ENCODE assay signal across 26 cellular contexts in the genomic region with DNA sequence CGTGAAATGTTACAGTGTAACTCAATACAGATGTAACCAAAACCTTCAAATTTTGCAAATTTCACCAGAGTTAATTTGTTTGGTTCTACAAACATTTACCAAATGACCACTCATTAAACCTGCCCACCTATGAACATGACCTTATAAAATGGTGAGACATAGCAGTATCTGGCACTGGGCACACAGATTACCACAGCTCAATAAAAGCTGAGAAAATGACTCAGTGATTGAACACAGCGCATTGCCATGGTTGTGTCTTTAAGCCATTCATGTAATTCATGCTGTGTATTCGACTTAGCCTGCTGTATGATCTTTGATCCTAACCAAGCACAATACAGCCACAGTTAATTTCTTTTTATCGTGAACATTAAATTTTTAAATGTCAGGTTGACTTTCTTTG. TPM values are rescaled to one million over a fixed set of nuclear protein-coding genes. Genes with fewer than 3 reads are reported as not detected.
DNase-seq lines count a peak whose midpoint lies in the region; ATAC-seq and TF ChIP-seq lines count a peak whose summit lies in the region.
"Had no signal": no experiment of that assay in that cellular context is flagged by ENCODE, and none has a peak within 500 bp of the region (broad histone marks: within the 10 kb centered on the region; RNA-seq: fewer than 3 reads in every experiment).

No MANE protein-coding gene starts in this region.

- H4K20me1 ChIP-seq in PC-9 (ENCODE audit: insufficient read depth) = peaks cover 23% of the 10 kb centered on the region

- intact Hi-C loops in PC-9 (cut with micrococcal nuclease; ENCODE audit: unreplicated experiment) = no loop called here
- intact Hi-C loops in transverse colon (cut with DNase I; ENCODE audit: low total_unique reads) = no loop called here

- TF ChIP-seq POLR2A in transverse colon (IDR thresholded peaks at IDR 0.05) = no peak

- ATAC-seq in GM21526 (IDR thresholded peaks at IDR 0.05; ENCODE audit: low FRiP score, unreplicated experiment) = no peak
- no peak for ATAC-seq in HG02884 (IDR thresholded peaks at IDR 0.05; ENCODE audit: unreplicated experiment)
- no peak for ATAC-seq in HG03521 (IDR thresholded peaks at IDR 0.05; ENCODE audit: unreplicated experiment)
- ATAC-seq: natural killer cell; stimulated activated naive CD8-positive, alpha-beta T cell treated with anti-CD3 and anti-CD28 coated beads, Interleukin-15, Interleukin-2, amounts not matched to agents 100 U/mL and 50 U/mL, for 24 hours had no signal

- H3K9me3 ChIP-seq in PC-9 (ENCODE audit: insufficient read depth, low read depth) = no peaks in the 10 kb centered on the region
- H3K9me3 ChIP-seq in transverse colon = no peaks in the 10 kb centered on the region
- H3K9me3 ChIP-seq: breast epithelium, esophagus muscularis mucosa, thyroid gland had no signal

- in situ Hi-C loops in transverse colon (cut with MboI; ENCODE audit: low pct_ligation_motif_present in 1 of 4, low pct_unique_long_range_greater_than_20kb in 1 of 4, low sequenced_read_pairs in 3 of 4) = no loop called here

- no TSS peak for BruUV-seq in PC-9 (replicated peaks; lab: Mats Ljungman, UMichigan)

- peak overlapping the region; percentile 37; the same call in 1 of the 2 replicates for H3K4me2 ChIP-seq in PC-9

- H3F3A ChIP-seq in PC-9 (ENCODE audit: insufficient read depth, low read depth) = peaks cover 52% of the 10 kb centered on the region

- peaks cover 63% of the 10 kb centered on the region for H3K4me1 ChIP-seq in PC-9 (replicated peaks; ENCODE audit: insufficient read depth)
- peaks cover 0 to 32% (median 15%) of the 10 kb centered on the region in 4 donors for H3K4me1 ChIP-seq in transverse colon
- H3K4me1 ChIP-seq: breast epithelium, esophagus muscularis mucosa had no signal

- no peak overlapping the region for H2AFZ ChIP-seq in PC-9

- H3K79me2 ChIP-seq in PC-9 (ENCODE audit: low read depth) = peaks cover 98% of the 10 kb centered on the region

- TF ChIP-seq EP300 in transverse colon (IDR thresholded peaks at IDR 0.05; ENCODE audit: low read depth) = no peak

- POLR2A ChIA-PET in PC-9 (lab: Charles Lee; ENCODE audit: unreplicated experiment) = no interaction called here

- H3K36me3 ChIP-seq in PC-9 (ENCODE audit: low read depth) (peaks cover 67% of the 10 kb centered on the region), transverse colon (no peaks in the 10 kb centered on the region)
- H3K36me3 ChIP-seq: breast epithelium, esophagus muscularis mucosa, thyroid gland had no signal

- 47 to 61% methylated on average over 4 of the region's 4 CpGs for WGBS in transverse colon (ENCODE audit: low coverage in 1 of 2), 2 donors

- no peaks in the 10 kb centered on the region for H3K9me2 ChIP-seq in PC-9 (ENCODE audit: insufficient read depth)

- H3K27me3 ChIP-seq in PC-9 (ENCODE audit: insufficient read depth, low read depth) (no peaks in the 10 kb centered on the region), transverse colon (no peaks in the 10 kb centered on the region)
- H3K27me3 ChIP-seq: breast epithelium, esophagus muscularis mucosa, thyroid gland had no signal

- DNase-seq in HCEC 1CT = peak; percentile 32
- no peak for DNase-seq in PC-9
- DNase-seq in fibroblast of mammary gland (ENCODE audit: low read depth) = peak; percentile 78
- DNase-seq in transverse colon = no peak
- DNase-seq: activated B cell treated with CpG ODN at 0.5 μM for 24 hours; activated naive CD4-positive, alpha-beta T cell treated with anti-CD3 and anti-CD28 coated beads, Interleukin-2, amount 50 U/mL, for 16 hours; AML-193; amygdala; CD4-positive, alpha-beta memory T cell; effector memory CD4-positive, alpha-beta T cell; H7; KBM-7; midbrain; natural killer cell; NCI-H1694; NCI-H748 treated with DMSO at 0.1 percent for 48 hours; retina; SHP77 treated with DMSO at 0.1 percent for 48 hours; stimulated activated CD4-positive, alpha-beta T cell treated with anti-CD3 and anti-CD28 coated beads, Interleukin-4, amount 100 ng/mL, for 4 hours; stimulated activated naive CD8-positive, alpha-beta T cell treated with anti-CD3 and anti-CD28 coated beads, Interleukin-15, Interleukin-2, amounts not matched to agents 100 U/mL and 50 U/mL, for 24 hours; thyroid gland had no signal

- H3K27ac ChIP-seq in PC-9 (peak overlapping the region; percentile 53), transverse colon (peak overlapping the region in 3 of 4 donors; percentile 1 to 39 (median 29))
- H3K27ac ChIP-seq: breast epithelium, esophagus muscularis mucosa, thyroid gland had no signal

- TF ChIP-seq CTCF in PC-9 (conservative IDR thresholded peaks at IDR 0.05) (no peak), fibroblast of mammary gland (conservative IDR thresholded peaks at IDR 0.05; ENCODE audit: control insufficient read depth, insufficient read depth, low read depth, low read length) (no peak), transverse colon (IDR thresholded peaks at IDR 0.05) (no peak)

- no peak overlapping the region for H3K4me3 ChIP-seq in PC-9
- H3K4me3 ChIP-seq in fibroblast of mammary gland (ENCODE audit: control insufficient read depth, low read depth, low read length) = no peak overlapping the region
- H3K4me3 ChIP-seq in transverse colon = no peak overlapping the region
- H3K4me3 ChIP-seq: breast epithelium, esophagus muscularis mucosa, thyroid gland had no signal

- CTCF ChIA-PET in PC-9 (lab: Charles Lee) = no interaction called here

RNA-seq across cellular contexts. Expression of gene PPARG, which starts 11.3 kb away (rescaled TPM):
- total RNA-seq in PC-9 (2021) (60.2 and 61.5 TPM in 2 replicates), transverse colon (100 to 1,000 TPM in 3 of 4 donors, 10 to 100 TPM in 1; 16.9 to 146 (median 117) TPM)
- total RNA-seq: activated B cell treated with CpG ODN at 0.5 μM for 24 hours had no signal

Comparison
In these comparisons a context has a peak if more than half of its experiments do, and no peak if none do; other contexts are left out.
1. DNase-seq: peak in HCEC 1CT (single experiment) and fibroblast of mammary gland (single experiment); none in PC-9 (0 of 2) and transverse colon (single experiment).